1 cellular context compared by ENCODE assay signal in genomic region chr3:192449036-192449435, GRCh38.
A peak's percentile ranks its signal among the peaks of the same experiment; 100 is the strongest.
TF ChIP-seq lines count a peak whose summit lies in the region.

No MANE protein-coding gene starts in this region.

TF ChIP-seq in HepG2, 621 proteins besides CTCF, POLR2A, EP300 and RAD21 (continued from another document):
- TF ChIP-seq ARID5B (CRISPR knock-in tag; IDR thresholded peaks at IDR 0.05), result peak; percentile 26; the same call in 1 of the 2 replicates
- TF ChIP-seq ZBTB33 (CRISPR knock-in tag; IDR thresholded peaks at IDR 0.05), result no peak
- TF ChIP-seq ZNF124 (CRISPR knock-in tag; IDR thresholded peaks at IDR 0.05), result no peak
- no peak for TF ChIP-seq ZNF569 (CRISPR knock-in tag; IDR thresholded peaks at IDR 0.05; ENCODE audit: borderline replicate concordance)
- no peak for TF ChIP-seq MLLT10 (CRISPR knock-in tag; IDR thresholded peaks at IDR 0.05)
TF ChIP-seq in HepG2: peak in this region for 5.
